In the genomic region with DNA sequence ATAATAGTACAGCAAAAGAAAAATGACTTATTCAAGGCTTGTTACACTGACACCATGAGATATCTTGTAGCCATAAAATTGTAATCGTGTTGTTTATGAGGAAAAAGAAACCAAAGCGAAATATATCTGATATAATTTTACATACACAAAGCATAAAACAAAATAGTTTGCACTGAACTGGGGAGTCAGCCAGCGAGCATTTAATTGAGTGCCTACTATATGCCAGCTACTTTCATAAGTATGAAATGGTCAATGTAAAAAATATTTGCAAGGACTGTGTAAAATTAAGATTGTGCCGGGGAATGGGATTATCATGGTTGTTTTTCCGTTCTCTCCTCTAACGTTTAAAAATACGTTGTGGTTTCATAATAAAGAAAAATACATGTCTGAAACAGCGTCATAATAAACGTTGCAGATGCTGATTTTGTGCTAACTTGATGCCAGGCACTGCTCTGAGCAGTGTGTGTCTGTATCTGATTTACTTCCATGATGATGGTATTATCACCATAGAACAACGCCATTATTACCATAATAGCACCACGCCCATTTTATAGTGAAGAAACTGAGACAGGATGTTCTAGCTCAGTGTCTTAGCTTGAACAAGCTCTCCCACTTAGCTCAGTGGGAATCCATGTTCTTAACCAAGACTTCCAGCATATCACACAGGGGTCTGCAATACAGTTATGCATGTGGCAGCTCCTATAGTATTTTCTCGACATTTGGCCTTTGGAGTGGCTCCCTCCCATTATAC, we compare ENCODE assay signal across 15 cellular contexts.
DNase-seq lines count a peak whose midpoint lies in the region; ATAC-seq and TF ChIP-seq lines count a peak whose summit lies in the region.
"Had no signal": no experiment of that assay in that cellular context is flagged by ENCODE, and none has a peak within 500 bp of the region (broad histone marks: within the 10 kb centered on the region; RNA-seq: fewer than 3 reads in every experiment).

No MANE protein-coding gene starts in this region.

- DNase-seq in activated CD4-positive, alpha-beta memory T cell treated with anti-CD3 and anti-CD28 coated beads for 36 hours, result no peak
- DNase-seq in activated CD4-positive, alpha-beta memory T cell treated with anti-CD3 and anti-CD28 coated beads, Interleukin-2, amount 10 ng/mL, durations not matched to agents 7 days and 5 days, result no peak
- DNase-seq in Panc1 (ENCODE audit: low read depth, low spot score), result no peak
- DNase-seq in esophagus squamous epithelium (lab: John Stamatoyannopoulos, UW), result no peak
- DNase-seq in stomach, result no peak
- DNase-seq in NCI-H82 (lab: John Stamatoyannopoulos, UW), result no peak
- no peak for DNase-seq in NCI-H1048 (lab: John Stamatoyannopoulos, UW)
- no peak for DNase-seq in activated CD4-positive, alpha-beta T cell treated with anti-CD3 and anti-CD28 coated beads, Interleukin-2, amount 10 ng/mL, durations not matched to agents 7 days and 5 days
- DNase-seq: DMS79 treated with DMSO at 0.1 percent for 48 hours; glutamatergic neuron; left lung; NCI-H69; stimulated activated CD4-positive, alpha-beta T cell treated with anti-CD3 and anti-CD28 coated beads, Interleukin-2, amount 100 ng/mL, for 48 hours had no signal

- H3K36me3 ChIP-seq in Panc1 (ENCODE audit: control insufficient read depth, insufficient read depth, low read length) (no peaks in the 10 kb centered on the region), esophagus squamous epithelium (no peaks in the 10 kb centered on the region), stomach (no peaks in the 10 kb centered on the region)
- H3K36me3 ChIP-seq: left lung, pancreas had no signal

- H3K4me3 ChIP-seq in Panc1 (ENCODE audit: low read depth in 2 of 2, low read length in 2 of 2) (no peak overlapping the region), esophagus squamous epithelium (no peak overlapping the region), stomach (no peak overlapping the region)
- H3K4me3 ChIP-seq: left lung, pancreas had no signal

- CTCF ChIA-PET in activated CD4-positive, alpha-beta memory T cell treated with anti-CD3 and anti-CD28 coated beads for 36 hours (lab: Charles Lee), result interaction anchor here (1.3 to 3.4 kb wide), 2 partner anchors 10 to 16 kb away, joined by 4 to 17 read pairs; no protein-coding TSS in a partner anchor
- CTCF ChIA-PET in activated CD4-positive, alpha-beta memory T cell treated with anti-CD3 and anti-CD28 coated beads, Interleukin-2, amount 10 ng/mL, durations not matched to agents 7 days and 5 days (lab: Charles Lee), result interaction anchor here (1.4 to 1.9 kb wide), 4 partner anchors 10 to 378 kb away, joined by 3 to 6 read pairs (median 4); no protein-coding TSS in a partner anchor
- CTCF ChIA-PET in Panc1 (lab: Charles Lee), result interaction anchor here (0.6 kb wide), 1 partner anchor 10 kb away, joined by 4 read pairs; no protein-coding TSS in a partner anchor
- CTCF ChIA-PET in activated CD4-positive, alpha-beta T cell treated with anti-CD3 and anti-CD28 coated beads, Interleukin-2, amount 10 ng/mL, durations not matched to agents 7 days and 5 days (lab: Charles Lee), result interaction anchor here (1.1 to 2.6 kb wide), 2 partner anchors 10 to 316 kb away, joined by 4 to 21 read pairs; no protein-coding TSS in a partner anchor

- H3K27ac ChIP-seq in Panc1 (ENCODE audit: low read length) (peak overlapping the region; percentile 94), esophagus squamous epithelium (peak overlapping the region; percentile 68 to 81 (median 76)), stomach (peak overlapping the region in 3 of 5 donors; percentile 45 to 83 (median 77))

- TF ChIP-seq CTCF in Panc1 (IDR thresholded peaks at IDR 0.05) (no peak), esophagus squamous epithelium (IDR thresholded peaks at IDR 0.05) (no peak), stomach (IDR thresholded peaks at IDR 0.05) (no peak)

- H3K36me3 Mint-ChIP-seq in activated CD4-positive, alpha-beta memory T cell treated with anti-CD3 and anti-CD28 coated beads for 36 hours, result no peaks in the 10 kb centered on the region
- no peaks in the 10 kb centered on the region for H3K36me3 Mint-ChIP-seq in activated CD4-positive, alpha-beta memory T cell treated with anti-CD3 and anti-CD28 coated beads, Interleukin-2, amount 10 ng/mL, durations not matched to agents 7 days and 5 days (ENCODE audit: low read depth)
- H3K36me3 Mint-ChIP-seq in activated CD4-positive, alpha-beta T cell treated with anti-CD3 and anti-CD28 coated beads, Interleukin-2, amount 10 ng/mL, durations not matched to agents 7 days and 5 days (ENCODE audit: low read depth), result no peaks in the 10 kb centered on the region
- H3K36me3 Mint-ChIP-seq: activated naive CD4-positive, alpha-beta T cell treated with anti-CD3 and anti-CD28 coated beads, Interleukin-2, amount 50 U/mL, for 72 hours had no signal

- no TSS peak for BruUV-seq in Panc1 (replicated peaks; lab: Mats Ljungman, UMichigan)

- H3K4me1 ChIP-seq in Panc1 (ENCODE audit: control insufficient read depth, insufficient read depth, low read length) (peaks cover 39% of the 10 kb centered on the region), esophagus squamous epithelium (peaks cover 8 to 52% (median 17%) of the 10 kb centered on the region in 3 donors), stomach (peaks cover 0 to 50% (median 23%) of the 10 kb centered on the region in 4 donors)

- no peak for ATAC-seq in Panc1

- 80 to 88% methylated on average over 12 of the region's 12 CpGs for WGBS in esophagus squamous epithelium, 2 donors
- 85 to 87% (median 86%) methylated on average over 12 of the region's 12 CpGs for WGBS in stomach, 5 donors

- POLR2A ChIA-PET in activated CD4-positive, alpha-beta memory T cell treated with anti-CD3 and anti-CD28 coated beads for 36 hours (lab: Charles Lee), result no interaction called here
- POLR2A ChIA-PET in activated CD4-positive, alpha-beta memory T cell treated with anti-CD3 and anti-CD28 coated beads, Interleukin-2, amount 10 ng/mL, durations not matched to agents 7 days and 5 days (lab: Charles Lee), result interaction anchor here (0.9 to 2.2 kb wide), 3 partner anchors 9 to 13 kb away, joined by 3 to 10 read pairs (median 3); no protein-coding TSS in a partner anchor
- POLR2A ChIA-PET in Panc1 (lab: Charles Lee), result interaction anchor here (0.5 to 0.7 kb wide), 2 partner anchors 143 to 370 kb away, joined by 3 to 5 read pairs; no protein-coding TSS in a partner anchor
- POLR2A ChIA-PET in activated CD4-positive, alpha-beta T cell treated with anti-CD3 and anti-CD28 coated beads, Interleukin-2, amount 10 ng/mL, durations not matched to agents 7 days and 5 days (lab: Charles Lee), result no interaction called here

- peak overlapping the region; percentile 30 for H3K27ac Mint-ChIP-seq in activated CD4-positive, alpha-beta memory T cell treated with anti-CD3 and anti-CD28 coated beads for 36 hours
- H3K27ac Mint-ChIP-seq in activated CD4-positive, alpha-beta memory T cell treated with anti-CD3 and anti-CD28 coated beads, Interleukin-2, amount 10 ng/mL, durations not matched to agents 7 days and 5 days, result no peak overlapping the region
- H3K27ac Mint-ChIP-seq in activated CD4-positive, alpha-beta T cell treated with anti-CD3 and anti-CD28 coated beads, Interleukin-2, amount 10 ng/mL, durations not matched to agents 7 days and 5 days, result no peak overlapping the region

- in situ Hi-C loops in Panc1 (cut with HindIII; ENCODE audit: low pct_unique_long_range_greater_than_20kb, low sequenced_read_pairs), result no loop called here

- H3K4me1 Mint-ChIP-seq in activated CD4-positive, alpha-beta memory T cell treated with anti-CD3 and anti-CD28 coated beads for 36 hours (ENCODE audit: low read depth), result peaks cover 32% of the 10 kb centered on the region
- H3K4me1 Mint-ChIP-seq in activated CD4-positive, alpha-beta memory T cell treated with anti-CD3 and anti-CD28 coated beads, Interleukin-2, amount 10 ng/mL, durations not matched to agents 7 days and 5 days, result peaks cover 29% of the 10 kb centered on the region
- H3K4me1 Mint-ChIP-seq in activated CD4-positive, alpha-beta T cell treated with anti-CD3 and anti-CD28 coated beads, Interleukin-2, amount 10 ng/mL, durations not matched to agents 7 days and 5 days, result peaks cover 34% of the 10 kb centered on the region

- H3K9me3 ChIP-seq in Panc1 (ENCODE audit: control insufficient read depth, insufficient read depth, low read depth, low read length) (no peaks in the 10 kb centered on the region), esophagus squamous epithelium (no peaks in the 10 kb centered on the region), stomach (no peaks in the 10 kb centered on the region)
- H3K9me3 ChIP-seq: left lung, pancreas had no signal

- TF ChIP-seq EP300 in stomach (IDR thresholded peaks at IDR 0.05), result no peak

- no peaks in the 10 kb centered on the region for H3K9me3 Mint-ChIP-seq in activated CD4-positive, alpha-beta memory T cell treated with anti-CD3 and anti-CD28 coated beads for 36 hours
- H3K9me3 Mint-ChIP-seq in activated CD4-positive, alpha-beta memory T cell treated with anti-CD3 and anti-CD28 coated beads, Interleukin-2, amount 10 ng/mL, durations not matched to agents 7 days and 5 days, result no peaks in the 10 kb centered on the region
- peaks cover 3% of the 10 kb centered on the region for H3K9me3 Mint-ChIP-seq in activated CD4-positive, alpha-beta T cell treated with anti-CD3 and anti-CD28 coated beads, Interleukin-2, amount 10 ng/mL, durations not matched to agents 7 days and 5 days
- H3K9me3 Mint-ChIP-seq: activated naive CD4-positive, alpha-beta T cell treated with anti-CD3 and anti-CD28 coated beads, Interleukin-2, amount 50 U/mL, for 72 hours had no signal

- no peak overlapping the region for H3K4me3 Mint-ChIP-seq in activated CD4-positive, alpha-beta memory T cell treated with anti-CD3 and anti-CD28 coated beads for 36 hours
- no peak overlapping the region for H3K4me3 Mint-ChIP-seq in activated CD4-positive, alpha-beta memory T cell treated with anti-CD3 and anti-CD28 coated beads, Interleukin-2, amount 10 ng/mL, durations not matched to agents 7 days and 5 days
- no peak overlapping the region for H3K4me3 Mint-ChIP-seq in activated CD4-positive, alpha-beta T cell treated with anti-CD3 and anti-CD28 coated beads, Interleukin-2, amount 10 ng/mL, durations not matched to agents 7 days and 5 days

- intact Hi-C loops in activated CD4-positive, alpha-beta memory T cell treated with anti-CD3 and anti-CD28 coated beads for 36 hours (cut with micrococcal nuclease), result loop anchor here (5.0 kb wide), 1 partner anchor 34 kb away; no protein-coding TSS in a partner anchor
- intact Hi-C loops in Panc1 (cut with micrococcal nuclease; ENCODE audit: unreplicated experiment) (no loop called here), esophagus squamous epithelium (cut with DNase I) (no loop called here), stomach (cut with DNase I; ENCODE audit: low total_unique reads) (no loop called here)

- no peaks in the 10 kb centered on the region for H3K27me3 Mint-ChIP-seq in activated CD4-positive, alpha-beta memory T cell treated with anti-CD3 and anti-CD28 coated beads for 36 hours
- H3K27me3 Mint-ChIP-seq in activated CD4-positive, alpha-beta memory T cell treated with anti-CD3 and anti-CD28 coated beads, Interleukin-2, amount 10 ng/mL, durations not matched to agents 7 days and 5 days, result peaks cover 3% of the 10 kb centered on the region
- H3K27me3 Mint-ChIP-seq in activated CD4-positive, alpha-beta T cell treated with anti-CD3 and anti-CD28 coated beads, Interleukin-2, amount 10 ng/mL, durations not matched to agents 7 days and 5 days, result no peaks in the 10 kb centered on the region

- H3K27me3 ChIP-seq in Panc1 (ENCODE audit: control insufficient read depth, insufficient read depth, low read length) (no peaks in the 10 kb centered on the region), esophagus squamous epithelium (no peaks in the 10 kb centered on the region), stomach (no peaks in the 10 kb centered on the region)
- H3K27me3 ChIP-seq: left lung, pancreas had no signal

- TF ChIP-seq POLR2A in esophagus squamous epithelium (IDR thresholded peaks at IDR 0.05) (no peak), stomach (IDR thresholded peaks at IDR 0.05) (no peak)

Comparison
In these comparisons a context has a peak if more than half of its experiments do, and no peak if none do; other contexts are left out.
1. POLR2A ChIA-PET loops: an anchor here in activated CD4-positive, alpha-beta memory T cell treated with anti-CD3 and anti-CD28 coated beads, Interleukin-2, amount 10 ng/mL, durations not matched to agents 7 days and 5 days (0.9 to 2.2 kb wide) and Panc1 (0.5 to 0.7 kb wide); none called in activated CD4-positive, alpha-beta memory T cell treated with anti-CD3 and anti-CD28 coated beads for 36 hours and activated CD4-positive, alpha-beta T cell treated with anti-CD3 and anti-CD28 coated beads, Interleukin-2, amount 10 ng/mL, durations not matched to agents 7 days and 5 days.